ENCODE assay signal across 13 cellular contexts in the genomic region with DNA sequence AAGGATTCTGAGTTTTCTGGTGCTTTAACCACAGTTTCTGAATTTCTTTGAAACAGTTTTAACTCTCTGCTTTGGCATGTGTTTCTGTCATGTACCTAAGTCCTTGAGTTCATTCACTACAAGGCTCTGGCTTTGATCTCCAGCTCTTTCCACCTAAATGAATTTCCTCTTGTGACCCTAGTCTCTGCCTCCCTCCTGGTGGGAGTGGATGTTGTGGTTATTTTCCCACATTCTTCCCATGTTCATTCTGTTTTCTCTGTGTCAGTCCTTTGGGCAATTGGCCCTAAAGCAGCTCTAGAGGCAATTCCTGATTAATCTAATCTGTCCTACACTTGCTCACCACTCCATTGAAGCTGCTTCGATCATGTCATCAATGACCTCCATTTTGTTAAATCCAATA.
"Had no signal": no experiment of that assay in that cellular context is flagged by ENCODE, and none has a peak within 500 bp of the region (broad histone marks: within the 10 kb centered on the region; RNA-seq: fewer than 3 reads in every experiment).

No MANE protein-coding gene starts in this region.

- H3K36me3 ChIP-seq: breast epithelium, esophagus muscularis mucosa, tibial artery, vagina had no signal

- H3K4me1 ChIP-seq: breast epithelium, vagina had no signal

- H3K4me3 ChIP-seq: breast epithelium, esophagus muscularis mucosa, tibial artery, vagina had no signal

- FAIRE-seq: colon, kidney had no signal

- DNase-seq: activated CD4-positive, alpha-beta T cell treated with anti-CD3 and anti-CD28 coated beads, Interleukin-2, amount 50 U/mL, for 1 hour; activated effector memory CD4-positive, alpha-beta T cell treated with Interleukin-2 at 50 U/mL for 16 hours; activated T-cell treated with anti-CD3 and anti-CD28 coated beads, Interleukin-2, amount 50 U/mL, for 1 hour; amniotic stem cell; foreskin keratinocyte; kidney; right cardiac atrium; T-helper 17 cell; tibial artery had no signal

- H3K9me3 ChIP-seq: breast epithelium, esophagus muscularis mucosa, tibial artery, vagina had no signal

- H3K27me3 ChIP-seq: breast epithelium, esophagus muscularis mucosa, foreskin keratinocyte, tibial artery, vagina had no signal
